15 cellular contexts compared by ENCODE assay signal in the genomic region with DNA sequence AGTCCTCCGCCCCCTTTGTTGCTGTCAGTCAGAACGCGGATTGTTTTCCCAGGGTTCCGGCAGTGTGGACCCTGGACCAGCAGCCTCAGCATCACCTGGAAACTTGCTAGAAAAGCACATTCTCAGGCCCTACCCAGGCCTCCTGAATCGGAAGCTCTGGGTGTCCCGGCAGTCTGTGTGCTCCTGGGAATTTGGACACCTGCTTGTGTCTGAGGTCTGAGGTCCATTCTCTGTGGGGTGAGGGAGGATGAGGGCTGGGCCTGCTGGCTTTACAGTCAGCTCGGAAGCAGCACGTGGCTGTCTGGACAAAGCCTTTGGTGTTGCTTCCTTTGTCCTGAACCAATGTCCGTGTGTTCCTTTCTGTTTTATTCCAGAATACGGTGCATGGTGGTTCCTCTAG.
"Had no signal": no experiment of that assay in that cellular context is flagged by ENCODE, and none has a peak within 500 bp of the region (broad histone marks: within the 10 kb centered on the region; RNA-seq: fewer than 3 reads in every experiment).

No MANE protein-coding gene starts in this region.

- DNase-seq: erythroblast; foreskin keratinocyte; kidney; left colon; mammary epithelial cell; small intestine; stimulated activated CD4-positive, alpha-beta T cell treated with anti-CD3 and anti-CD28 coated beads, Interleukin-2, amount 100 ng/mL, for 48 hours; stimulated activated naive CD4-positive, alpha-beta T cell treated with Interleukin-2 at 50 U/mL for 16 hours had no signal

- H3K9me3 Mint-ChIP-seq: central memory CD8-positive, alpha-beta T cell; dendritic cell treated with granulocyte-macrophage colony-stimulating factor and Interleukin-4, amounts not matched to agents 40 ng/mL and 50 ng/mL, for 4 days; naive thymus-derived CD8-positive, alpha-beta T cell; type B pancreatic cell had no signal

- H3K4me3 ChIP-seq: hepatocyte, uterus had no signal

- H3K27me3 ChIP-seq: foreskin keratinocyte, hepatocyte, uterus had no signal

- H3K4me1 ChIP-seq: foreskin keratinocyte, uterus had no signal

- H3K9me3 ChIP-seq: uterus had no signal

- H3K27ac ChIP-seq: foreskin keratinocyte, hepatocyte, uterus had no signal

- H3K27me3 Mint-ChIP-seq: central memory CD8-positive, alpha-beta T cell; dendritic cell treated with granulocyte-macrophage colony-stimulating factor and Interleukin-4, amounts not matched to agents 40 ng/mL and 50 ng/mL, for 4 days; naive thymus-derived CD8-positive, alpha-beta T cell; type B pancreatic cell had no signal

- H3K36me3 ChIP-seq: uterus had no signal

- H3K27ac Mint-ChIP-seq: type B pancreatic cell had no signal

- ATAC-seq: foreskin keratinocyte; left colon; naive thymus-derived CD8-positive, alpha-beta T cell; right cardiac atrium had no signal

- H3K4me3 Mint-ChIP-seq: central memory CD8-positive, alpha-beta T cell; dendritic cell treated with granulocyte-macrophage colony-stimulating factor and Interleukin-4, amounts not matched to agents 40 ng/mL and 50 ng/mL, for 4 days; naive thymus-derived CD8-positive, alpha-beta T cell; type B pancreatic cell had no signal
